8 cellular contexts compared by ENCODE assay signal in genomic region chr1:39671793-39672550, GRCh38. TPM values are rescaled to one million over a fixed set of nuclear protein-coding genes. Genes with fewer than 3 reads are reported as not detected.
A peak's percentile ranks its signal among the peaks of the same experiment; 100 is the strongest.
DNase-seq lines count a peak whose midpoint lies in the region; ATAC-seq and TF ChIP-seq lines count a peak whose summit lies in the region.

Gene NT5C1A (minus strand): TSS chr1:39672107. CDS start chr1:39672038, 69 bp downstream.

- 6% methylated on average over 20 of the region's 55 CpGs for WGBS in right lobe of liver (ENCODE audit: insufficient coverage, low coverage, low lambda C conversion rate, missing lambda C conversion rate)

- no peaks in the 10 kb centered on the region for H3K9me3 ChIP-seq in SJSA1 (replicated peaks)
- no peaks in the 10 kb centered on the region for H3K9me3 ChIP-seq in right lobe of liver

- no peak within 1 kb of the TSS for H3K27ac ChIP-seq in SJSA1
- no peak within 1 kb of the TSS for H3K27ac ChIP-seq in right lobe of liver
- no peak within 1 kb of the TSS for H3K27ac ChIP-seq in substantia nigra (ENCODE audit: low read depth, low read length, poor library complexity, severe bottlenecking)

- H3K4me1 ChIP-seq in SJSA1 (replicated peaks) (peaks cover 11% of the 10 kb centered on the region), right lobe of liver (peaks cover 0 to 13% (median 0%) of the 10 kb centered on the region in 4 donors)

- intact Hi-C loops in right lobe of liver (cut with DNase I): no loop called here

- ATAC-seq in right lobe of liver (peak; percentile 52 to 73 (median 66)), HG02642 (IDR thresholded peaks at IDR 0.05; ENCODE audit: poor library complexity, unreplicated experiment) (no peak)

- peaks cover 34% of the 10 kb centered on the region for H3K27me3 ChIP-seq in SJSA1 (replicated peaks)
- peaks cover 0 to 7% of the 10 kb centered on the region in 2 donors for H3K27me3 ChIP-seq in right lobe of liver

- peak within 1 kb of the TSS; percentile 19 for H3K4me3 ChIP-seq in SJSA1
- H3K4me3 ChIP-seq in choroid plexus epithelial cell (ENCODE audit: low read depth, low read length): peak within 1 kb of the TSS; percentile 47
- H3K4me3 ChIP-seq in right lobe of liver: peak within 1 kb of the TSS; percentile 25 to 36 (median 26)

- TF ChIP-seq POLR2A in right lobe of liver (IDR thresholded peaks at IDR 0.05): no peak

- no peaks in the 10 kb centered on the region for H3K36me3 ChIP-seq in SJSA1
- no peaks in the 10 kb centered on the region for H3K36me3 ChIP-seq in right lobe of liver

- DNase-seq in DMS53 (lab: John Stamatoyannopoulos, UW) (peak; percentile 63), DMS53 treated with DMSO at 0.1 percent for 48 hours (lab: John Stamatoyannopoulos, UW; ENCODE audit: unreplicated experiment) (no peak), SJSA1 (ENCODE audit: low read depth in 1 of 2, low spot score in 2 of 2) (no peak), choroid plexus epithelial cell (ENCODE audit: low read depth) (no peak), right lobe of liver (peak in 1 of 3 donors; percentile 42), substantia nigra (lab: John Stamatoyannopoulos, UW) (peak in 29 of 49 donors; percentile 8 to 92 (median 35)), cerebellar nuclear complex (lab: John Stamatoyannopoulos, UW) (no peak)

- TF ChIP-seq CTCF in choroid plexus epithelial cell (conservative IDR thresholded peaks at IDR 0.05; ENCODE audit: low read depth, low read length): no peak
- TF ChIP-seq CTCF in right lobe of liver (IDR thresholded peaks at IDR 0.05): no peak

RNA-seq across cellular contexts. Expression of gene NT5C1A, which starts in this region (rescaled TPM):
- total RNA-seq in SJSA1 (2014; rRNA removed; shearing (Covaris generic)): not detected in 2 replicates
- not detected for total RNA-seq in right lobe of liver

Comparison
In these comparisons a context has a peak if more than half of its experiments do, and no peak if none do; other contexts are left out.
1. DNase-seq: peak in DMS53 (single experiment) and substantia nigra (29 of 49); none in DMS53 treated with DMSO at 0.1 percent for 48 hours (single experiment), SJSA1 (0 of 2), choroid plexus epithelial cell (single experiment) and cerebellar nuclear complex (0 of 2).
2. Peak in ATAC-seq and H3K4me3 ChIP-seq in right lobe of liver; RNA of the gene not detected or under 1 TPM.
3. Peak in every context shown above with its lines, with median percentiles within 50 percentile points of each other: H3K4me3 ChIP-seq.